Comparison of ENCODE assay signal across 1 cellular context in the genomic region with DNA sequence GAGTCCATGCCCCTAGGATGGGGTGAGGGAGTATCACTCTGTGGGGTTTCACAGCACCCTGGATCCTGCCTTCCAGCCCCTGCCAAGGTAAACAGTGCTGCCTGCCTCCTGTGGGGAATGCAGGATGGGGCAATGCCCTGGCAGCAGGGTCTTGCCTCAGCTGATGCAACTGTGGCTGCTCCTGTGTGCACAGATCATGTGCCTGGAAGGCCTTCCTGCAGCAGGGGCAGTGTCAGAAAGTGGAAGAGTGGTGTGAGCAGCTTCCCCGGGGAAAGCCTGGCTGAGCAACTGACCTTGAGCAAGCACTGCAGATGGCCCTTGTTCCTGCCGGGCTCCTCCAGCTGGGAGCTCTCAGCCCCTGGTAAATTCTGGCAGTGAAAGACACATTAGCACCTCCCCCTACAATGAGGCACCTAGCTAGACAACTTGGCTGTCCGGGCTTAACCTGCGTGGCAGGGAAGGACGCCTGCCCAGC.
A peak's percentile ranks its signal among the peaks of the same experiment; 100 is the strongest.
TF ChIP-seq lines count a peak whose summit lies in the region.

No MANE protein-coding gene starts in this region.

TF ChIP-seq in HEK293, 187 proteins besides CTCF, POLR2A, EP300 and RAD21 (continued from another document):
- TF ChIP-seq, protein P1, sequence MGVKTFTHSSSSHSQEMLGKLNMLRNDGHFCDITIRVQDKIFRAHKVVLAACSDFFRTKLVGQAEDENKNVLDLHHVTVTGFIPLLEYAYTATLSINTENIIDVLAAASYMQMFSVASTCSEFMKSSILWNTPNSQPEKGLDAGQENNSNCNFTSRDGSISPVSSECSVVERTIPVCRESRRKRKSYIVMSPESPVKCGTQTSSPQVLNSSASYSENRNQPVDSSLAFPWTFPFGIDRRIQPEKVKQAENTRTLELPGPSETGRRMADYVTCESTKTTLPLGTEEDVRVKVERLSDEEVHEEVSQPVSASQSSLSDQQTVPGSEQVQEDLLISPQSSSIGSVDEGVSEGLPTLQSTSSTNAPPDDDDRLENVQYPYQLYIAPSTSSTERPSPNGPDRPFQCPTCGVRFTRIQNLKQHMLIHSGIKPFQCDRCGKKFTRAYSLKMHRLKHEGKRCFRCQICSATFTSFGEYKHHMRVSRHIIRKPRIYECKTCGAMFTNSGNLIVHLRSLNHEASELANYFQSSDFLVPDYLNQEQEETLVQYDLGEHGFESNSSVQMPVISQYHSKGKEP (tag by site-specific recombination; IDR thresholded peaks at IDR 0.05): peak; percentile 69
- TF ChIP-seq ZNF341 (tag by site-specific recombination; IDR thresholded peaks at IDR 0.05; ENCODE audit: low read depth): peak; percentile 18; the same call in 1 of the 2 replicates
- TF ChIP-seq ZBTB8A (tag by site-specific recombination; IDR thresholded peaks at IDR 0.05): no peak
- peak; percentile 52; the same call in 1 of the 2 replicates for TF ChIP-seq ZNF335 (tag by site-specific recombination; conservative IDR thresholded peaks at IDR 0.05)
- TF ChIP-seq ZIC2 (tag by site-specific recombination; IDR thresholded peaks at IDR 0.05): peak; percentile 99
- TF ChIP-seq WT1 (tag by site-specific recombination; IDR thresholded peaks at IDR 0.05): no peak
- TF ChIP-seq ZNF560 (tag by site-specific recombination; IDR thresholded peaks at IDR 0.05; ENCODE audit: borderline replicate concordance): no peak
- TF ChIP-seq ZNF404 (tag by site-specific recombination; IDR thresholded peaks at IDR 0.05): no peak
- peak; percentile 84; the same call in 1 of the 2 replicates for TF ChIP-seq HOXD13 (CRISPR knock-in tag; IDR thresholded peaks at IDR 0.05; ENCODE audit: borderline replicate concordance)
